In the genomic region with DNA sequence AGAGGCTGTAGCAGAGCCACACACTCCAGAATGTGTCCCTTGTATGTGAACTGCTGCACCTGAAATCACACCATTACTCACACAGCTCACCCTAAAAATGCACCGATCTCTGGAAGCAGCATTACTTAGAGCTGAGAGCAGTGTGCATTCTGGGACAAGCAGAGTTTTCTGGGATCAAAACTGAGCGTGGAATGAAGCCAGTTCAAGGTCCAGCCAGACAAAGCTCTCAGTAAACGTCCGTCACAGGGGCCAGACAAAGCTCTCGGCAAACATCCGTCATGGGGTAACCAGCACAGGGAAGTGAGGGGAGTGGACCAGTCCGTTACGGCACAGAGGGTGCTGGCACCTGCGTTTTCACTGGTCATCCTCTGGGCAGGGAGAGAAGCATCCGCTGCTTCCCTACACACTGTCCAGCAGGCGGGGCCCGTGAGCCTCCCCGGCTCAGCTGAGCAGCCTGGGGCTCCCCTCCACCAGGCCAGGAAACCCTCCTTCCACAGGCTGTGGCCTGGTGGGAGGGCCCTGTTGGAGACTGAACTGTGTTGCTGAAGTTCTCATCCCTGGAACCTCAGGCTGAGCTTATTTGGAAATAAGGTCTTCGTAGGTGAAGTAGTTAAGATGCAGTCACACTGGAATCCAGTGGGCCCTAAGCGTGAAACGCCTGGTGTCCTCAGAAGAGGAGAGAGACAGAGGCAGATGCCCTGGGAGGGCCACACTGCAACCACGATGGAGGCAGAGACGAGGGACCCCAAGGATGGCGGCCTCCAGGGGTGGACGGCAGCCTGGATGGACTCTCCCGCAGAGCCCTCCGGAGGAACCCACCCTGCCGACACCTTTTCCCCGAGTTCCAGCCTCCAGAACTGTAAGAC, we compare ENCODE assay signal across 9 cellular contexts.
A peak's percentile ranks its signal among the peaks of the same experiment; 100 is the strongest.
DNase-seq lines count a peak whose midpoint lies in the region; ATAC-seq and TF ChIP-seq lines count a peak whose summit lies in the region.
"Had no signal": no experiment of that assay in that cellular context is flagged by ENCODE, and none has a peak within 500 bp of the region (broad histone marks: within the 10 kb centered on the region; RNA-seq: fewer than 3 reads in every experiment).

No MANE protein-coding gene starts in this region.

- POLR2A ChIA-PET in AG04449 (lab: Yijun Ruan, JAX) = no interaction called here

- H4K91ac ChIP-seq in H9 (ENCODE audit: insufficient read length, low read depth, low read length) (no peak overlapping the region), mesenchymal stem cell (ENCODE audit: low read length) (no peak overlapping the region)

- no peaks in the 10 kb centered on the region for H3K23me2 ChIP-seq in H9 (ENCODE audit: insufficient read length, low read depth, low read length, poor library complexity, severe bottlenecking)

- H3K79me1 ChIP-seq in H9 (ENCODE audit: insufficient read depth, low read depth, low read length, poor library complexity, severe bottlenecking) (no peaks in the 10 kb centered on the region), mesenchymal stem cell (replicated peaks; ENCODE audit: low read length, poor library complexity, severe bottlenecking) (no peaks in the 10 kb centered on the region)

- WGBS in H9 (ENCODE audit: extremely low coverage, insufficient read length, low lambda C conversion rate) = no CpG with 5 or more reads among the region's 24 CpGs
- WGBS in lung, 2 donors = 60 to 63% methylated on average over 24 of the region's 24 CpGs
- 74% methylated on average over 20 of the region's 24 CpGs for WGBS in mesenchymal stem cell

- H2AK5ac ChIP-seq in H9 (ENCODE audit: insufficient read length, low read length) (no peak overlapping the region), mesenchymal stem cell (ENCODE audit: low read length, severe bottlenecking) (no peak overlapping the region)

- intact Hi-C loops in gastrocnemius medialis (cut with DNase I; ENCODE audit: low total_unique reads) = no loop called here

- H3K27me3 Mint-ChIP-seq in H9 (ENCODE audit: low read depth) = peaks cover 13% of the 10 kb centered on the region

- no peak overlapping the region for H3K4me3 Mint-ChIP-seq in H9

- no peak overlapping the region for H3K56ac ChIP-seq in H9 (ENCODE audit: insufficient read length, low read depth, low read length)

- H3K27ac ChIP-seq in H9 (ENCODE audit: insufficient read length, low read depth, low read length) = no peak overlapping the region
- no peak overlapping the region for H3K27ac ChIP-seq in lung (ENCODE audit: low read depth in 1 of 2, low read length in 1 of 2)
- no peak overlapping the region for H3K27ac ChIP-seq in mesenchymal stem cell (ENCODE audit: low read length, poor library complexity, severe bottlenecking)
- no peak overlapping the region for H3K27ac ChIP-seq in gastrocnemius medialis
- H3K27ac ChIP-seq in brain microvascular endothelial cell = no peak overlapping the region
- H3K27ac ChIP-seq: skin epidermis had no signal

- H3K23ac ChIP-seq in H9 (ENCODE audit: insufficient read length, low read depth, low read length) (no peak overlapping the region), mesenchymal stem cell (ENCODE audit: low read length in 2 of 2) (no peak overlapping the region)

- H3K27ac Mint-ChIP-seq in H9 = no peak overlapping the region

- H3K9ac ChIP-seq in H9 (ENCODE audit: extremely low read depth, insufficient read length, low read length) (no peak overlapping the region), mesenchymal stem cell (ENCODE audit: low read length) (no peak overlapping the region)

- no peak overlapping the region for H3K4me2 ChIP-seq in H9 (ENCODE audit: insufficient read depth, insufficient read length, low read length)
- H3K4me2 ChIP-seq in mesenchymal stem cell (ENCODE audit: low read length, poor library complexity, severe bottlenecking) = no peak overlapping the region

- peaks cover 0 to 4% (median 0%) of the 10 kb centered on the region in 3 experiments; a peak in 1 of 7 replicates for H3K36me3 Mint-ChIP-seq in H9 (ENCODE audit: insufficient read depth in 1 of 3, low read depth in 3 of 3)

- DNase-seq in AG04449 (ENCODE audit: low read depth, low spot score) (no peak), H9 (peak; percentile 73), amygdala (lab: John Stamatoyannopoulos, UW) (peak in 30 of 56 donors; percentile 19 to 71 (median 44)), lung (ENCODE audit: low spot score) (peak; percentile 27), mesenchymal stem cell (no peak), gastrocnemius medialis (no peak), brain microvascular endothelial cell (no peak)

- no peaks in the 10 kb centered on the region for H3K36me3 ChIP-seq in lung (ENCODE audit: control insufficient read depth in 2 of 2, insufficient read depth in 2 of 2, low read length in 2 of 2)
- H3K36me3 ChIP-seq in mesenchymal stem cell (ENCODE audit: control insufficient read depth in 1 of 2, insufficient read depth in 2 of 2, low read depth in 1 of 2, low read length in 2 of 2) = no peaks in the 10 kb centered on the region
- no peaks in the 10 kb centered on the region for H3K36me3 ChIP-seq in gastrocnemius medialis
- H3K36me3 ChIP-seq in brain microvascular endothelial cell (replicated peaks) = no peaks in the 10 kb centered on the region

- no peak for TF ChIP-seq POLR2A in gastrocnemius medialis (IDR thresholded peaks at IDR 0.05)

- no peaks in the 10 kb centered on the region for H3K4me1 ChIP-seq in H9 (ENCODE audit: insufficient read depth, low read length)
- H3K4me1 ChIP-seq in lung (ENCODE audit: control insufficient read depth in 2 of 2, insufficient read depth in 2 of 2, low read length in 2 of 2) = no peaks in the 10 kb centered on the region
- H3K4me1 ChIP-seq in mesenchymal stem cell (ENCODE audit: control insufficient read depth, insufficient read depth, low read depth, low read length) = no peaks in the 10 kb centered on the region
- no peaks in the 10 kb centered on the region for H3K4me1 ChIP-seq in gastrocnemius medialis

- H3K18ac ChIP-seq in H9 (ENCODE audit: insufficient read length, low read depth, low read length) = no peak overlapping the region
- no peak overlapping the region for H3K18ac ChIP-seq in mesenchymal stem cell (ENCODE audit: low read depth in 1 of 2, low read length in 2 of 2)

- H3K27me3 ChIP-seq in H9 (ENCODE audit: insufficient read depth, low read length) (no peaks in the 10 kb centered on the region), lung (ENCODE audit: control insufficient read depth, insufficient read depth) (no peaks in the 10 kb centered on the region), mesenchymal stem cell (ENCODE audit: control insufficient read depth in 1 of 2, insufficient read depth in 1 of 2, low read length in 2 of 2) (no peaks in the 10 kb centered on the region), gastrocnemius medialis (no peaks in the 10 kb centered on the region), brain microvascular endothelial cell (replicated peaks) (no peaks in the 10 kb centered on the region)

- H3K9me3 ChIP-seq in H9 (ENCODE audit: control insufficient read depth, low read depth, low read length) (no peaks in the 10 kb centered on the region), lung (ENCODE audit: control insufficient read depth in 2 of 2, insufficient read depth in 1 of 2, low read length in 1 of 2) (no peaks in the 10 kb centered on the region), mesenchymal stem cell (ENCODE audit: control insufficient read depth, low read length) (no peaks in the 10 kb centered on the region), gastrocnemius medialis (no peaks in the 10 kb centered on the region)

- H4K8ac ChIP-seq in H9 (replicated peaks; ENCODE audit: insufficient read length, low read depth, low read length) = no peak overlapping the region
- H4K8ac ChIP-seq in mesenchymal stem cell (ENCODE audit: low read length) = no peak overlapping the region

- H2BK12ac ChIP-seq in H9 (ENCODE audit: insufficient read length, low read depth, low read length) = no peak overlapping the region
- no peak overlapping the region for H2BK12ac ChIP-seq in mesenchymal stem cell (ENCODE audit: low read length in 2 of 2)

- H3K14ac ChIP-seq in H9 (ENCODE audit: insufficient read depth, low read length) = no peak overlapping the region; the same call in 1 of the 2 replicates
- H3K14ac ChIP-seq in mesenchymal stem cell (ENCODE audit: low read length in 2 of 2) = no peak overlapping the region

- ATAC-seq in lung (ENCODE audit: insufficient read depth, low FRiP score) = no peak
- ATAC-seq in gastrocnemius medialis = no peak
- ATAC-seq in GM19463 (IDR thresholded peaks at IDR 0.05; ENCODE audit: unreplicated experiment) = no peak

- H3K4ac ChIP-seq in H9 (ENCODE audit: low read depth, low read length) (no peak overlapping the region), mesenchymal stem cell (ENCODE audit: low read depth in 1 of 2, low read length in 2 of 2) (no peak overlapping the region)

- no peaks in the 10 kb centered on the region for H3K79me2 ChIP-seq in H9 (ENCODE audit: insufficient read depth, low read length)

- H4K20me1 ChIP-seq in H9 (ENCODE audit: control insufficient read depth, insufficient read depth, insufficient read length) = no peaks in the 10 kb centered on the region

- 0 out of 4 replicates have a peak, but pooled peaks cover 0 to 2% of the 10 kb centered on the region in 2 experiments for H3K4me1 Mint-ChIP-seq in H9

- in situ Hi-C loops in gastrocnemius medialis (cut with MboI; ENCODE audit: low sequenced_read_pairs in 4 of 4) = no loop called here
- in situ Hi-C loops in brain microvascular endothelial cell (cut with HindIII; ENCODE audit: low pct_ligation_motif_present, low sequenced_read_pairs) = no loop called here

- H3K4me3 ChIP-seq in AG04449 (ENCODE audit: low read depth, low read length) (no peak overlapping the region), lung (no peak overlapping the region), mesenchymal stem cell (ENCODE audit: insufficient read depth in 1 of 2, low read depth in 1 of 2, low read length in 2 of 2) (no peak overlapping the region), gastrocnemius medialis (no peak overlapping the region), brain microvascular endothelial cell (ENCODE audit: low read depth, low read length) (no peak overlapping the region)
- H3K4me3 ChIP-seq: skin epidermis had no signal

- no peaks in the 10 kb centered on the region for H3K9me3 Mint-ChIP-seq in H9

- CTCF ChIA-PET in AG04449 (lab: Yijun Ruan, JAX) = no interaction called here

- TF ChIP-seq CTCF in AG04449 (IDR thresholded peaks at IDR 0.05; ENCODE audit: insufficient read depth, low read length, missing control alignments) = peak; percentile 49
- peak; percentile 85 for TF ChIP-seq CTCF in H9 (conservative IDR thresholded peaks at IDR 0.05)
- TF ChIP-seq CTCF in lung (IDR thresholded peaks at IDR 0.05; ENCODE audit: control extremely low read depth, extremely low read depth) = no peak
- TF ChIP-seq CTCF in gastrocnemius medialis (IDR thresholded peaks at IDR 0.05 in 4 of 5, conservative IDR thresholded peaks at IDR 0.05 in 1 of 5) = no peak
- no peak for TF ChIP-seq CTCF in brain microvascular endothelial cell (IDR thresholded peaks at IDR 0.05; ENCODE audit: low read depth, low read length, missing control alignments)

- H2BK20ac ChIP-seq in H9 (ENCODE audit: low read depth, low read length, poor library complexity, severe bottlenecking) = no peak overlapping the region

- H2AFZ ChIP-seq in H9 (ENCODE audit: low read length) = no peak overlapping the region
- no peak overlapping the region for H2AFZ ChIP-seq in mesenchymal stem cell (ENCODE audit: low read depth, low read length)

- H3T11ph ChIP-seq in H9 (ENCODE audit: low read length) = no peak overlapping the region

- no peak overlapping the region for H2BK120ac ChIP-seq in H9 (ENCODE audit: low read depth, low read length, poor library complexity, severe bottlenecking)
- no peak overlapping the region for H2BK120ac ChIP-seq in mesenchymal stem cell (ENCODE audit: low read depth, low read length)

- H4K5ac ChIP-seq in H9 (ENCODE audit: insufficient read length, low read depth, low read length) = no peak overlapping the region

- H2BK15ac ChIP-seq in H9 (ENCODE audit: low read depth, low read length) (no peak overlapping the region), mesenchymal stem cell (ENCODE audit: low read depth, poor library complexity, severe bottlenecking) (no peak overlapping the region)

- H2BK5ac ChIP-seq in H9 (ENCODE audit: insufficient read length, low read length) (no peak overlapping the region), mesenchymal stem cell (ENCODE audit: low read depth, low read length, poor library complexity, severe bottlenecking) (no peak overlapping the region)

Comparison
In these comparisons a context has a peak if more than half of its experiments do, and no peak if none do; other contexts are left out.
1. DNase-seq: peak in H9 (single experiment), amygdala (30 of 56) and lung (single experiment); none in AG04449 (single experiment), mesenchymal stem cell (single experiment), gastrocnemius medialis (0 of 2) and brain microvascular endothelial cell (single experiment).
2. CTCF ChIP-seq: peak in AG04449 (single experiment) and H9 (single experiment); none in lung (single experiment), gastrocnemius medialis (0 of 5) and brain microvascular endothelial cell (single experiment).